ENCODE assay signal across 2 cellular contexts in genomic region chr21:45075606-45076244, GRCh38.
TF ChIP-seq lines count a peak whose summit lies in the region.

No MANE protein-coding gene starts in this region.

TF ChIP-seq in SK-N-SH, 30 proteins besides CTCF, POLR2A, EP300 and RAD21 (continued from another document):
- TF ChIP-seq FOSL2 (IDR thresholded peaks at IDR 0.05; ENCODE audit: borderline replicate concordance, low read depth) (no peak), REST (IDR thresholded peaks at IDR 0.05; ENCODE audit: low read depth, low read length) (no peak), SMC3 (IDR thresholded peaks at IDR 0.05; ENCODE audit: low read depth, low read length) (no peak), TAF1 (IDR thresholded peaks at IDR 0.05; ENCODE audit: borderline replicate concordance, low read depth, low read length) (no peak), YY1 (IDR thresholded peaks at IDR 0.05; ENCODE audit: low read depth) (no peak), NRF1 (IDR thresholded peaks at IDR 0.05; ENCODE audit: low read depth, low read length) (no peak), POLR2AphosphoS5 (IDR thresholded peaks at IDR 0.05; ENCODE audit: low read depth, low read length) (no peak)

TF ChIP-seq in SK-N-SH treated with all-trans-retinoic acid at 6 μM for 48 hours, 23 proteins besides CTCF, POLR2A, EP300 and RAD21 (continued from another document):
- no peak for TF ChIP-seq CSRNP3 (CRISPR knock-in tag; IDR thresholded peaks at IDR 0.05)
- TF ChIP-seq ISL1 (CRISPR knock-in tag; IDR thresholded peaks at IDR 0.05), result no peak
